ENCODE assay signal across 1 cellular context in the genomic region with DNA sequence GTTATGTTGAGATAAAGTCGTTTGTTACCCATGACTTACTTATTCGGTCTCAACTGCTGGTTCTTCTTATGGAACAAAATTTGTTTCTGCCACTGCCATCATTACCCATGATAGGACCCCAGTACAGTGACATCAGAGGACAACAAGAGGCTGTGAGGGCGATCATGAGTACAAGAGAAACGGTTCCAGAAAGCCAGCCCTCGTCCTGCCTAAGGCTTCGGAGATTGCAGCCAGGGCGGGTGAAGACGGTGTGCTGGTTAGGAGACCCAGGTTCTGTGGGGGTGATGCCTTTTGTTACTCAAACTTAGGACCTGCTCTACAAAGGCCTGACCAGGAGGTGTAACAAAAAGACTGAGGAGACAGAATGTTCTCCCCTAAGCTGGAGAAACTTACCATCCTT.
TF ChIP-seq lines count a peak whose summit lies in the region.

No MANE protein-coding gene starts in this region.

TF ChIP-seq in K562, 482 proteins besides CTCF, POLR2A, EP300 and RAD21 (continued from another document):
- TF ChIP-seq ZNF165 (CRISPR knock-in tag; IDR thresholded peaks at IDR 0.05; ENCODE audit: borderline replicate concordance), result no peak
- no peak for TF ChIP-seq ZNF785 (CRISPR knock-in tag; IDR thresholded peaks at IDR 0.05)
- TF ChIP-seq NCOA4 (IDR thresholded peaks at IDR 0.05; ENCODE audit: partially characterized antibody), result no peak
- TF ChIP-seq PHF8 (IDR thresholded peaks at IDR 0.05; ENCODE audit: borderline replicate concordance, low read length), result no peak
- TF ChIP-seq, protein P1, sequence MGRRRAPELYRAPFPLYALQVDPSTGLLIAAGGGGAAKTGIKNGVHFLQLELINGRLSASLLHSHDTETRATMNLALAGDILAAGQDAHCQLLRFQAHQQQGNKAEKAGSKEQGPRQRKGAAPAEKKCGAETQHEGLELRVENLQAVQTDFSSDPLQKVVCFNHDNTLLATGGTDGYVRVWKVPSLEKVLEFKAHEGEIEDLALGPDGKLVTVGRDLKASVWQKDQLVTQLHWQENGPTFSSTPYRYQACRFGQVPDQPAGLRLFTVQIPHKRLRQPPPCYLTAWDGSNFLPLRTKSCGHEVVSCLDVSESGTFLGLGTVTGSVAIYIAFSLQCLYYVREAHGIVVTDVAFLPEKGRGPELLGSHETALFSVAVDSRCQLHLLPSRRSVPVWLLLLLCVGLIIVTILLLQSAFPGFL (CRISPR knock-in tag; IDR thresholded peaks at IDR 0.05), result no peak
- no peak for TF ChIP-seq STAT5A (IDR thresholded peaks at IDR 0.05; ENCODE audit: borderline replicate concordance, low read length)
- TF ChIP-seq RFX1 (IDR thresholded peaks at IDR 0.05), result no peak
